In the genomic region with DNA sequence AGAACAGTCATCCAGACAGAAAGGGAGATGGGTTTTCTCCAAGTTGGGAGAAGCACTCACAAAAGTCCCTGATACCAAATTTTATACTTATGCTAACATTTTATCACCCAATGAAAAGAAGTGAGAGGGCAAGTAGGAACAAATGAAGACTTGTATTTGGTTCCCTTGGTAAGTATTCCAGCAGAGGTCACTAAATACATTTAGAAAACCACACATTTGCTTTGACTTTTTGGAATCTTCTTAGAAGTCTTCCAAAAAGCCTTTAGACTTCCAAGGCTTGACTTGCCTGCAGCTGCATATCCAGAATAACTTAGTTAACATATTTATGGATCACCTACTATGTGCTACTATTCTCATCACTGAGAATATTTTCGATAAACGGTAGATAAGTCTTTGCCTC, we compare ENCODE assay signal across 9 cellular contexts. TPM values are rescaled to one million over a fixed set of nuclear protein-coding genes. Genes with fewer than 3 reads are reported as not detected.
DNase-seq lines count a peak whose midpoint lies in the region; ATAC-seq and TF ChIP-seq lines count a peak whose summit lies in the region.
"Had no signal": no experiment of that assay in that cellular context is flagged by ENCODE, and none has a peak within 500 bp of the region (broad histone marks: within the 10 kb centered on the region; RNA-seq: fewer than 3 reads in every experiment).

No MANE protein-coding gene starts in this region.

- in situ Hi-C loops in GM13977 (cut with MboI; ENCODE audit: low pct_unique_long_range_greater_than_20kb, low sequenced_read_pairs, unreplicated experiment) = no loop called here

- no peaks in the 10 kb centered on the region for H3K4me1 ChIP-seq in A673 (ENCODE audit: insufficient read depth, low read length, poor library complexity, severe bottlenecking)
- H3K4me1 ChIP-seq in adrenal gland (replicated peaks in 1 of 2) = no peaks in the 10 kb centered on the region

- WGBS in adrenal gland, 4 donors = 36 to 69% (median 58%) methylated on average over 2 of the region's 2 CpGs

- H3K27ac ChIP-seq in A673 (ENCODE audit: low read depth, low read length, poor library complexity, severe bottlenecking) (no peak overlapping the region), adrenal gland (no peak overlapping the region), substantia nigra (ENCODE audit: low read depth, low read length, poor library complexity, severe bottlenecking) (no peak overlapping the region)

- H3K36me3 ChIP-seq in A673 (ENCODE audit: insufficient read depth, low read length, poor library complexity, severe bottlenecking) = no peaks in the 10 kb centered on the region
- H3K36me3 ChIP-seq in adrenal gland (replicated peaks in 1 of 2) = no peaks in the 10 kb centered on the region

- H3K27me3 ChIP-seq in A673 (replicated peaks; ENCODE audit: insufficient read depth, low read depth, low read length, poor library complexity) = peaks cover 32% of the 10 kb centered on the region
- H3K27me3 ChIP-seq in adrenal gland = no peaks in the 10 kb centered on the region

- H3K4me3 ChIP-seq in A673 (ENCODE audit: low read depth, low read length, poor library complexity, severe bottlenecking) = no peak overlapping the region
- no peak overlapping the region for H3K4me3 ChIP-seq in adrenal gland

- CTCF ChIA-PET in A673 (lab: Charles Lee) = no interaction called here

- ATAC-seq in GM21737 (IDR thresholded peaks at IDR 0.05; ENCODE audit: unreplicated experiment) = no peak
- no peak for ATAC-seq in HG02623 (IDR thresholded peaks at IDR 0.05; ENCODE audit: unreplicated experiment)

- intact Hi-C loops in A673 (cut with micrococcal nuclease; ENCODE audit: unreplicated experiment) (loop anchor here (1.0 kb wide), 1 partner anchor 73 kb away; no protein-coding TSS in a partner anchor), adrenal gland (cut with DNase I) (no loop called here)

- POLR2A ChIA-PET in A673 (lab: Charles Lee; ENCODE audit: low non-redundant PET) = no interaction called here

- DNase-seq in A673 (ENCODE audit: low spot score) (peak; percentile 34), GM13977 (ENCODE audit: low spot score) (no peak), adrenal gland (no peak), left kidney (ENCODE audit: low read depth, low spot score) (peak; percentile 29), SHP77 treated with DMSO at 0.1 percent for 48 hours (lab: John Stamatoyannopoulos, UW) (no peak), substantia nigra (lab: John Stamatoyannopoulos, UW) (no peak)
- DNase-seq: RPMI8226 had no signal

- TF ChIP-seq POLR2A in adrenal gland (IDR thresholded peaks at IDR 0.05) = no peak

- BruUV-seq in A673 (replicated peaks; lab: Mats Ljungman, UMichigan) = no TSS peak

- TF ChIP-seq CTCF in A673 (conservative IDR thresholded peaks at IDR 0.05; ENCODE audit: low read depth, low read length) = peak; percentile 47
- peak; percentile 36 for TF ChIP-seq CTCF in GM13977 (IDR thresholded peaks at IDR 0.05; ENCODE audit: extremely low read depth, insufficient read depth, missing control alignments)
- TF ChIP-seq CTCF in adrenal gland (IDR thresholded peaks at IDR 0.05) = peak in 5 of 6 experiments; percentile 19 to 53 (median 47)

- no peaks in the 10 kb centered on the region for H3K9me3 ChIP-seq in A673 (ENCODE audit: low read depth, low read length, poor library complexity, severe bottlenecking)
- H3K9me3 ChIP-seq in adrenal gland (replicated peaks in 1 of 3) = no peaks in the 10 kb centered on the region

RNA-seq across cellular contexts. Expression of gene GYS2, which starts 3.1 kb away (rescaled TPM):
- total RNA-seq in A673 (2021) (0.11 TPM in 1 of 2 replicates, not detected in the other), adrenal gland (under 1 TPM in 1 of 8 donors, not detected in 7; 0.23 TPM)
- under 1 TPM; 0.05 to 0.08 (median 0.07) TPM for polyA plus RNA-seq in adrenal gland

RNA-seq across cellular contexts. Expression of gene LDHB, which starts 49.9 kb away (rescaled TPM):
- total RNA-seq in A673 (2021) (1,201 and 1,223 TPM in 2 replicates), adrenal gland (100 to 1,000 TPM; 459 to 726 (median 594) TPM)
- polyA plus RNA-seq in adrenal gland = 100 to 1,000 TPM; 334 to 697 (median 624) TPM

Comparison
In these comparisons a context has a peak if more than half of its experiments do, and no peak if none do; other contexts are left out.
1. DNase-seq: peak in A673 (single experiment) and left kidney (single experiment); none in GM13977 (single experiment), adrenal gland (0 of 7), SHP77 treated with DMSO at 0.1 percent for 48 hours (single experiment) and substantia nigra (0 of 49).
2. Peak in every context shown above with its lines, with median percentiles within 50 percentile points of each other: CTCF ChIP-seq.